In the genomic region with DNA sequence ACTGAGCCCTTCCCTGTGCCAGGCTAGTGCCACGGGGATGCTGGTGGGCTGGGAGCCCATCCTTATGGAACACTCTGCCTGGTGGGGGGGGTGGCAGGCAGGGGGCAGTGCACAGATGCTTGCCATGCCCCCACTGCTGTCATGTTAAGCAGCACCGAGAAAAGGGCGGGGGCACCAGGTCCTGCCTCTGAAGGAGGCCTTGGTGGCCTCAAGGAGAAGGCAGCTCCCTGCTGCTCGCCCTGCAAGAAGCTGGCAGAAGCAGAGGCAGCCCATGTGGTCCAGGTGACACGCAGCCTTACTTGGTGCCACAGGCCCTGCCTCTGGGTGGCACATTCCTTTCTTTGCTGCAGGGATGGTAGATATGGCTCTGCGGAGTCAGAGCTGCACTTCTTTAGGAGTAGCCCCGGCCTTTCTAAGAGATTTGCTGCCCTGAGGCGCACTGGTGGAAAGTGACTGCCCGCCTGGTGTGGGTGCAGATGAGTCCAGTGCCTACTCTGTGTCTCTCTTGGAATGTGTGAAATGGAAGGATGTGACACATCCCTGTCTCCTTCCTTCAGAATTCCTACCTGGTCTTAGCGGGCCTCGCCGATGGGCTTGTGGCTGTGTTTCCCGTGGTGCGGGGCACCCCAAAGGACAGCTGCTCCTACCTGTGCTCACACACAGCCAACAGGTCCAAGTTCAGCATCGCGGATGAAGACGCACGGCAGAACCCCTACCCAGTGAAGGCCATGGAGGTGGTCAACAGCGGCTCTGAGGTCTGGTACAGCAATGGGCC, we compare ENCODE assay signal across 12 cellular contexts.
"Had no signal": no experiment of that assay in that cellular context is flagged by ENCODE, and none has a peak within 500 bp of the region (broad histone marks: within the 10 kb centered on the region; RNA-seq: fewer than 3 reads in every experiment).

No MANE protein-coding gene starts in this region.

- DNase-seq: activated CD4-positive, alpha-beta T cell treated with anti-CD3 and anti-CD28 coated beads, Interleukin-2, amount 50 U/mL, for 1 hour; activated CD8-positive, alpha-beta memory T cell treated with anti-CD3 and anti-CD28 coated beads for 24 hours; activated naive CD4-positive, alpha-beta T cell treated with anti-CD3 and anti-CD28 coated beads, Interleukin-2, amount 50 U/mL, for 16 hours; naive thymus-derived CD4-positive, alpha-beta T cell; occipital lobe; stimulated activated CD4-positive, alpha-beta T cell treated with anti-CD3 and anti-CD28 coated beads, Interleukin-12 subunit alpha, Interleukin-12 subunit beta, amount 100 ng/mL, for 4 hours; stimulated activated CD4-positive, alpha-beta T cell treated with anti-CD3 and anti-CD28 coated beads, Interleukin-2, amount 100 ng/mL, for 48 hours had no signal

- ATAC-seq: activated CD4-positive, CD25-positive, alpha-beta regulatory T cell treated with anti-CD3 and anti-CD28 coated beads, Interleukin-2, amount 50 U/mL, for 24 hours; mucosa of descending colon; naive thymus-derived CD4-positive, alpha-beta T cell; stimulated activated memory B cell treated with anti-CD40 and anti-IgM and Interleukin-4, amounts not matched to agents 10 μg/mL and 1 μg/mL and 100 μg/mL, for 72 hours had no signal

- H3K9me3 ChIP-seq: mucosa of descending colon had no signal

- FAIRE-seq: endometrium, islet of Langerhans had no signal

- H3K4me3 ChIP-seq: mucosa of descending colon had no signal
